In genomic region chr20:30378317-30378716, GRCh38 we compare ENCODE assay signal across 7 cellular contexts.
DNase-seq lines count a peak whose midpoint lies in the region; ATAC-seq, FAIRE-seq and TF ChIP-seq lines count a peak whose summit lies in the region.
"Not testable (repeated sequence)": the region's sequence is repeated elsewhere in the genome, so short reads cannot be mapped to it uniquely, and the experiment has no call there.

No MANE protein-coding gene starts in this region.

- not testable (repeated sequence) for H3K27me3 ChIP-seq in Caco-2 (replicated peaks; ENCODE audit: control insufficient read depth, insufficient read depth, low read length); astrocyte (ENCODE audit: insufficient read depth, low read length); psoas muscle (ENCODE audit: insufficient read depth in 3 of 3, low read length in 2 of 3)

- not testable (repeated sequence) for FAIRE-seq in astrocyte (lab: Jason Lieb, UNC)

- intact Hi-C loops in Caco-2 (cut with micrococcal nuclease; ENCODE audit: unreplicated experiment); psoas muscle (cut with DNase I): not testable (repeated sequence)

- POLR2A ChIA-PET in Caco-2 (lab: Charles Lee) = not testable (repeated sequence)

- H2AFZ ChIP-seq in astrocyte (ENCODE audit: low read depth, low read length) = not testable (repeated sequence)

- peak overlapping the region; percentile 75 for H3K4me3 Mint-ChIP-seq in Caco-2 (ENCODE audit: unreplicated experiment)
- H3K4me3 Mint-ChIP-seq in T-helper 1 cell treated with Interleukin-12 subunit alpha and Interleukin-12 subunit beta and Interleukin-4 antibody, amounts not matched to agents 30 μg/mL and 1 μg/mL, for 36 hours = peak overlapping the region; percentile 91
- peak overlapping the region; percentile 89 for H3K4me3 Mint-ChIP-seq in activated T-cell treated with anti-CD3 and anti-CD28 coated beads, Interleukin-2, amount 50 U/mL, for 24 hours
- peak overlapping the region; percentile 94 for H3K4me3 Mint-ChIP-seq in astrocyte (ENCODE audit: unreplicated experiment)
- peak overlapping the region; percentile 90 for H3K4me3 Mint-ChIP-seq in glutamatergic neuron (ENCODE audit: unreplicated experiment)

- H3K9me3 Mint-ChIP-seq in Caco-2 (ENCODE audit: unreplicated experiment); activated T-cell treated with anti-CD3 and anti-CD28 coated beads, Interleukin-2, amount 50 U/mL, for 24 hours; astrocyte (ENCODE audit: unreplicated experiment); glutamatergic neuron (ENCODE audit: unreplicated experiment): not testable (repeated sequence)
- peaks cover 10% of the 10 kb centered on the region for H3K9me3 Mint-ChIP-seq in T-helper 1 cell treated with Interleukin-12 subunit alpha and Interleukin-12 subunit beta and Interleukin-4 antibody, amounts not matched to agents 30 μg/mL and 1 μg/mL, for 36 hours

- H3K4me1 ChIP-seq in Caco-2; astrocyte (ENCODE audit: insufficient read depth, low read length); psoas muscle: not testable (repeated sequence)

- H3K9me3 ChIP-seq in Caco-2; astrocyte (ENCODE audit: insufficient read depth, low read depth, low read length); psoas muscle: not testable (repeated sequence)

- not testable (repeated sequence) for BruUV-seq in Caco-2 (replicated peaks; lab: Mats Ljungman, UMichigan)

- TF ChIP-seq CTCF in Caco-2 (IDR thresholded peaks at IDR 0.05; ENCODE audit: insufficient read depth in 1 of 2, low read depth in 1 of 2, low read length in 1 of 2, severe bottlenecking in 1 of 2, unreplicated experiment in 1 of 2); LNCaP clone FGC (IDR thresholded peaks at IDR 0.05; ENCODE audit: control insufficient read depth, extremely low read depth, insufficient read depth); astrocyte (IDR thresholded peaks at IDR 0.05; ENCODE audit: insufficient read depth, low read depth, low read length); glutamatergic neuron (IDR thresholded peaks at IDR 0.05; ENCODE audit: partially characterized antibody, unreplicated experiment); psoas muscle (IDR thresholded peaks at IDR 0.05): not testable (repeated sequence)

- peaks cover 12% of the 10 kb centered on the region for H3K36me3 Mint-ChIP-seq in Caco-2 (ENCODE audit: insufficient read depth, unreplicated experiment)
- peaks cover 26% of the 10 kb centered on the region for H3K36me3 Mint-ChIP-seq in T-helper 1 cell treated with Interleukin-12 subunit alpha and Interleukin-12 subunit beta and Interleukin-4 antibody, amounts not matched to agents 30 μg/mL and 1 μg/mL, for 36 hours (ENCODE audit: low read depth)
- H3K36me3 Mint-ChIP-seq in activated T-cell treated with anti-CD3 and anti-CD28 coated beads, Interleukin-2, amount 50 U/mL, for 24 hours (ENCODE audit: low read depth) = peaks cover 37% of the 10 kb centered on the region
- H3K36me3 Mint-ChIP-seq in astrocyte (ENCODE audit: low read depth, unreplicated experiment); glutamatergic neuron (ENCODE audit: unreplicated experiment): not testable (repeated sequence)

- not testable (repeated sequence) for DNase-seq in Caco-2; LNCaP clone FGC (ENCODE audit: low read depth); activated T-cell treated with anti-CD3 and anti-CD28 coated beads, Interleukin-2, amount 50 U/mL, for 24 hours; astrocyte (ENCODE audit: low read depth); glutamatergic neuron; psoas muscle

- peaks cover 13% of the 10 kb centered on the region for H3K4me1 Mint-ChIP-seq in Caco-2 (ENCODE audit: low read depth, unreplicated experiment)
- peaks cover 32% of the 10 kb centered on the region for H3K4me1 Mint-ChIP-seq in T-helper 1 cell treated with Interleukin-12 subunit alpha and Interleukin-12 subunit beta and Interleukin-4 antibody, amounts not matched to agents 30 μg/mL and 1 μg/mL, for 36 hours (ENCODE audit: low read depth)
- peaks cover 42% of the 10 kb centered on the region for H3K4me1 Mint-ChIP-seq in activated T-cell treated with anti-CD3 and anti-CD28 coated beads, Interleukin-2, amount 50 U/mL, for 24 hours (ENCODE audit: low read depth)
- not testable (repeated sequence) for H3K4me1 Mint-ChIP-seq in astrocyte (ENCODE audit: low read depth, unreplicated experiment); glutamatergic neuron (ENCODE audit: low read depth, unreplicated experiment)

- not testable (repeated sequence) for H3K27ac Mint-ChIP-seq in Caco-2 (ENCODE audit: unreplicated experiment); astrocyte (ENCODE audit: unreplicated experiment); glutamatergic neuron (ENCODE audit: unreplicated experiment)
- peak overlapping the region; percentile 29 for H3K27ac Mint-ChIP-seq in T-helper 1 cell treated with Interleukin-12 subunit alpha and Interleukin-12 subunit beta and Interleukin-4 antibody, amounts not matched to agents 30 μg/mL and 1 μg/mL, for 36 hours
- H3K27ac Mint-ChIP-seq in activated T-cell treated with anti-CD3 and anti-CD28 coated beads, Interleukin-2, amount 50 U/mL, for 24 hours = peak overlapping the region; percentile 31

- H3K9ac ChIP-seq in astrocyte (ENCODE audit: low read length) = peak overlapping the region; percentile 96

- CTCF ChIA-PET in Caco-2 (lab: Charles Lee) = not testable (repeated sequence)

- not testable (repeated sequence) for ATAC-seq in psoas muscle

- H3K79me2 ChIP-seq in astrocyte (ENCODE audit: insufficient read depth, low read length) = not testable (repeated sequence)

- H3K27ac ChIP-seq in astrocyte (ENCODE audit: low read depth, low read length); psoas muscle: not testable (repeated sequence)

- H3K27me3 Mint-ChIP-seq in Caco-2 (ENCODE audit: insufficient read depth, unreplicated experiment); T-helper 1 cell treated with Interleukin-12 subunit alpha and Interleukin-12 subunit beta and Interleukin-4 antibody, amounts not matched to agents 30 μg/mL and 1 μg/mL, for 36 hours (ENCODE audit: low read depth); activated T-cell treated with anti-CD3 and anti-CD28 coated beads, Interleukin-2, amount 50 U/mL, for 24 hours; astrocyte (ENCODE audit: low read depth, unreplicated experiment); glutamatergic neuron (ENCODE audit: unreplicated experiment): not testable (repeated sequence)

- H3K36me3 ChIP-seq in Caco-2 (ENCODE audit: control insufficient read depth, insufficient read depth, low read length); astrocyte (ENCODE audit: insufficient read depth, low read length); psoas muscle (ENCODE audit: insufficient read depth in 1 of 2, low read depth in 1 of 2): not testable (repeated sequence)

- H3K4me3 ChIP-seq in Caco-2 (ENCODE audit: low read depth, low read length) (peak overlapping the region; percentile 95), LNCaP clone FGC (ENCODE audit: low read depth, low read length) (peak overlapping the region; percentile 84), psoas muscle (peak overlapping the region; percentile 83)
- H3K4me3 ChIP-seq in astrocyte (ENCODE audit: insufficient read depth, low read depth, low read length) = not testable (repeated sequence)

- 70 to 78% (median 77%) methylated on average over 4 of the region's 4 CpGs for WGBS in psoas muscle, 3 donors

- not testable (repeated sequence) for H4K20me1 ChIP-seq in astrocyte (ENCODE audit: insufficient read depth, low read length)

- peak overlapping the region; percentile 86 for H3K4me2 ChIP-seq in astrocyte (ENCODE audit: low read length)
